In the genomic region with DNA sequence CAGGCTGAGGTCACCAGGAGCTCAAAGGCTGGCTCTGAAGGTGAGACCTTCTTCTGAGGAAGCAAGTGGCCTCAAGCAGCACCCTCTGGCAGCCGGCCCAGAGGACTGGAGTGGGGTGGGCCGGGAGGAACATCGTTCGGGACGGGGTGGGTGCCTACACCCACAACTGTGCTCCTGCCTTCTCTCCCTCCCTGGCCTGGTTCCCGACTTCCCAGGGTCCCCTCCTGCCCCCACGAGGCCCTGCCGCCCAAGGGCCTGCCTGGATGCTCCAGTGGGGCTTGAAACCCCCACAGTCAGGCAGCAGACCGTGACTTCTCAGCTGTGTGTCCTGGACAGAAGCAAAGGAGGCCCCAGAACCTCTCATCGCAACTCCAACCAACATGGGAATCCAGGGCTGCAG, we compare ENCODE assay signal across 15 cellular contexts.
"Had no signal": no experiment of that assay in that cellular context is flagged by ENCODE, and none has a peak within 500 bp of the region (broad histone marks: within the 10 kb centered on the region; RNA-seq: fewer than 3 reads in every experiment).

No MANE protein-coding gene starts in this region.

- ATAC-seq: esophagus mucosa, left lung had no signal

- H3K4me1 Mint-ChIP-seq: activated naive CD4-positive, alpha-beta T cell treated with anti-CD3 and anti-CD28 coated beads, Interleukin-2, amount 50 U/mL, for 24 hours; neural crest cell; T-cell had no signal

- H3K36me3 Mint-ChIP-seq: activated naive CD4-positive, alpha-beta T cell treated with anti-CD3 and anti-CD28 coated beads, Interleukin-2, amount 50 U/mL, for 24 hours; T-cell had no signal

- H3K27ac Mint-ChIP-seq: activated naive CD4-positive, alpha-beta T cell treated with anti-CD3 and anti-CD28 coated beads, Interleukin-2, amount 50 U/mL, for 24 hours; stimulated activated naive CD8-positive, alpha-beta T cell treated with anti-CD3 and anti-CD28 coated beads, Interleukin-15, Interleukin-2, amounts not matched to agents 100 ng/mL and 50 ng/mL, for 24 hours; T-cell had no signal

- H3K27me3 Mint-ChIP-seq: stimulated activated naive CD8-positive, alpha-beta T cell treated with anti-CD3 and anti-CD28 coated beads, Interleukin-15, Interleukin-2, amounts not matched to agents 100 ng/mL and 50 ng/mL, for 24 hours had no signal

- H3K4me3 Mint-ChIP-seq: activated naive CD4-positive, alpha-beta T cell treated with anti-CD3 and anti-CD28 coated beads, Interleukin-2, amount 50 U/mL, for 24 hours; neural crest cell; stimulated activated naive CD8-positive, alpha-beta T cell treated with anti-CD3 and anti-CD28 coated beads, Interleukin-15, Interleukin-2, amounts not matched to agents 100 ng/mL and 50 ng/mL, for 24 hours; T-cell had no signal

- H3K9me3 Mint-ChIP-seq: activated naive CD4-positive, alpha-beta T cell treated with anti-CD3 and anti-CD28 coated beads, Interleukin-2, amount 50 U/mL, for 24 hours; neural crest cell; stimulated activated naive CD8-positive, alpha-beta T cell treated with anti-CD3 and anti-CD28 coated beads, Interleukin-15, Interleukin-2, amounts not matched to agents 100 ng/mL and 50 ng/mL, for 24 hours; T-cell had no signal

- H3K4me1 ChIP-seq: adrenal gland had no signal

- H3K9me3 ChIP-seq: adrenal gland, left lung, sigmoid colon, spleen, thoracic aorta had no signal

- DNase-seq: activated CD4-positive, alpha-beta T cell treated with anti-CD3 and anti-CD28 coated beads for 1 hour; activated CD4-positive, alpha-beta T cell treated with anti-CD3 and anti-CD28 coated beads, Interleukin-2, amount 50 U/mL, for 4 hours; activated T-cell treated with anti-CD3 and anti-CD28 coated beads, Interleukin-2, amount 50 U/mL, for 1 hour; adrenal gland; sigmoid colon; T-cell; T1000 had no signal

- H3K27me3 ChIP-seq: adrenal gland, cardiac muscle cell, left lung had no signal

- H3K4me3 ChIP-seq: adrenal gland, cardiac muscle cell, left lung, sigmoid colon, spleen, thoracic aorta had no signal

- H3K36me3 ChIP-seq: adrenal gland, cardiac muscle cell, left lung, sigmoid colon, spleen, thoracic aorta had no signal

- H3K27ac ChIP-seq: adrenal gland, cardiac muscle cell, left lung, sigmoid colon, spleen, thoracic aorta had no signal
